ENCODE assay signal across 21 cellular contexts in genomic region chr2:169676357-169676756, GRCh38. TPM values are rescaled to one million over a fixed set of nuclear protein-coding genes. Genes with fewer than 3 reads are reported as not detected.
DNase-seq lines count a peak whose midpoint lies in the region; ATAC-seq and TF ChIP-seq lines count a peak whose summit lies in the region.
"Had no signal": no experiment of that assay in that cellular context is flagged by ENCODE, and none has a peak within 500 bp of the region (broad histone marks: within the 10 kb centered on the region; RNA-seq: fewer than 3 reads in every experiment).

No MANE protein-coding gene starts in this region.

- H3K79me2 ChIP-seq in PC-9 (ENCODE audit: low read depth), result no peaks in the 10 kb centered on the region

- H3K9me3 ChIP-seq in PC-9 (ENCODE audit: insufficient read depth, low read depth) (no peaks in the 10 kb centered on the region), tibial artery (no peaks in the 10 kb centered on the region)
- H3K9me3 ChIP-seq: right atrium auricular region had no signal

- H3K4me3 ChIP-seq in PC-9, result no peak overlapping the region
- H3K4me3 ChIP-seq in fibroblast of pulmonary artery (replicated peaks; ENCODE audit: low read depth, low read length), result no peak overlapping the region
- no peak overlapping the region for H3K4me3 ChIP-seq in tibial artery
- H3K4me3 ChIP-seq: right atrium auricular region had no signal

- CTCF ChIA-PET in PC-9 (lab: Charles Lee), result no interaction called here

- H3K4me2 ChIP-seq in PC-9, result no peak overlapping the region

- H3K27me3 ChIP-seq in PC-9 (ENCODE audit: insufficient read depth, low read depth) (no peaks in the 10 kb centered on the region), tibial artery (no peaks in the 10 kb centered on the region)
- H3K27me3 ChIP-seq: right atrium auricular region had no signal

- BruUV-seq in PC-9 (replicated peaks; lab: Mats Ljungman, UMichigan), result no TSS peak

- H2AFZ ChIP-seq in PC-9, result no peak overlapping the region

- H3K4me1 ChIP-seq in PC-9 (replicated peaks; ENCODE audit: insufficient read depth) (no peaks in the 10 kb centered on the region), tibial artery (no peaks in the 10 kb centered on the region)
- H3K4me1 ChIP-seq: right atrium auricular region had no signal

- no peaks in the 10 kb centered on the region for H3K36me3 ChIP-seq in PC-9 (ENCODE audit: low read depth)
- no peaks in the 10 kb centered on the region for H3K36me3 ChIP-seq in tibial artery
- H3K36me3 ChIP-seq: right atrium auricular region had no signal

- H4K20me1 ChIP-seq in PC-9 (ENCODE audit: insufficient read depth), result no peaks in the 10 kb centered on the region

- TF ChIP-seq CTCF in C4-2B (conservative IDR thresholded peaks at IDR 0.05) (peak; percentile 31), GM13977 (IDR thresholded peaks at IDR 0.05; ENCODE audit: extremely low read depth, insufficient read depth, missing control alignments) (peak; percentile 36), PC-9 (conservative IDR thresholded peaks at IDR 0.05) (peak; percentile 32; the same call in 1 of the 2 replicates), fibroblast of pulmonary artery (IDR thresholded peaks at IDR 0.05; ENCODE audit: low read length, missing control alignments) (peak; percentile 12), tibial artery (IDR thresholded peaks at IDR 0.05) (no peak)

- in situ Hi-C loops in GM13977 (cut with MboI; ENCODE audit: low pct_unique_long_range_greater_than_20kb, low sequenced_read_pairs, unreplicated experiment), result no loop called here

- H3K9me2 ChIP-seq in PC-9 (ENCODE audit: insufficient read depth), result no peaks in the 10 kb centered on the region

- DNase-seq in GM13977 (ENCODE audit: low spot score), result no peak
- no peak for DNase-seq in PC-9
- DNase-seq in fibroblast of pulmonary artery (ENCODE audit: low read depth), result no peak
- DNase-seq in stimulated activated CD4-positive, alpha-beta T cell treated with anti-CD3 and anti-CD28 coated beads, Interleukin-2, amount 100 ng/mL, for 24 hours, result no peak
- DNase-seq in tibial artery, result no peak
- DNase-seq: activated CD4-positive, alpha-beta T cell treated with anti-CD3 and anti-CD28 coated beads, Interleukin-2, amount 10 ng/mL, durations not matched to agents 24 days and 14 days; activated naive CD8-positive, alpha-beta T cell treated with anti-CD3 and anti-CD28 coated beads for 36 hours; activated T-cell treated with anti-CD3 and anti-CD28 coated beads for 4 hours; central memory CD4-positive, alpha-beta T cell; DMS53; effector memory CD8-positive, alpha-beta T cell; mammary epithelial cell; NCI-H2029 treated with DMSO at 0.1 percent for 48 hours; NCI-H748 treated with DMSO at 0.1 percent for 48 hours; Right ventricle myocardium superior; stimulated activated CD4-positive, alpha-beta T cell treated with anti-CD3 and anti-CD28 coated beads, Interleukin-1b, Interleukin-23, amount 100 ng/mL, for 48 hours had no signal

- H3F3A ChIP-seq in PC-9 (ENCODE audit: insufficient read depth, low read depth), result no peaks in the 10 kb centered on the region

- POLR2A ChIA-PET in PC-9 (lab: Charles Lee; ENCODE audit: unreplicated experiment), result no interaction called here

- ATAC-seq in HG03469 (IDR thresholded peaks at IDR 0.05; ENCODE audit: unreplicated experiment) (no peak), GM19023 (IDR thresholded peaks at IDR 0.05; ENCODE audit: unreplicated experiment) (no peak)
- ATAC-seq: effector memory CD8-positive, alpha-beta T cell had no signal

- intact Hi-C loops in PC-9 (cut with micrococcal nuclease; ENCODE audit: unreplicated experiment) (no loop called here), tibial artery (cut with DNase I; ENCODE audit: low total_unique reads) (no loop called here)

- H3K27ac ChIP-seq in C4-2B (no peak overlapping the region), PC-9 (no peak overlapping the region), tibial artery (no peak overlapping the region)
- H3K27ac ChIP-seq: right atrium auricular region had no signal

RNA-seq across cellular contexts. Expression of gene CFAP210, which starts 17.8 kb away (rescaled TPM):
- 0.96 TPM in 1 of 2 replicates, not detected in the other for total RNA-seq in PC-9 (2021)
- total RNA-seq: activated CD4-positive, alpha-beta T cell treated with anti-CD3 and anti-CD28 coated beads, Interleukin-2, amount 10 ng/mL, durations not matched to agents 24 days and 14 days; activated naive CD8-positive, alpha-beta T cell treated with anti-CD3 and anti-CD28 coated beads for 36 hours; M059J; mammary epithelial cell; right atrium auricular region; Right ventricle myocardium superior had no signal

RNA-seq across cellular contexts. Expression of gene PHOSPHO2, which starts 17.9 kb away (rescaled TPM):
- total RNA-seq in PC-9 (2021), result 5.3 and 5.9 TPM in 2 replicates

RNA-seq across cellular contexts. Expression of gene KLHL23, which starts 57.3 kb away (rescaled TPM):
- total RNA-seq in PC-9 (2021), result 6.0 and 7.5 TPM in 2 replicates

Comparison
In these comparisons a context has a peak if more than half of its experiments do, and no peak if none do; other contexts are left out.
1. CTCF ChIP-seq: peak in C4-2B (single experiment), GM13977 (single experiment), PC-9 (single experiment) and fibroblast of pulmonary artery (single experiment); none in tibial artery (0 of 2).